In genomic region chrX:133046601-133047000, GRCh38 we compare ENCODE assay signal across 8 cellular contexts. TPM values are rescaled to one million over a fixed set of nuclear protein-coding genes. Genes with fewer than 3 reads are reported as not detected.
"Had no signal": no experiment of that assay in that cellular context is flagged by ENCODE, and none has a peak within 500 bp of the region (broad histone marks: within the 10 kb centered on the region; RNA-seq: fewer than 3 reads in every experiment).

No MANE protein-coding gene starts in this region.

- H3K4me3 ChIP-seq: GM23338 had no signal

- H3K27ac ChIP-seq: HL-60, KMS-11 had no signal

- DNase-seq: H9, HFFc6 had no signal

RNA-seq across cellular contexts. Expression of gene USP26, which starts 50.3 kb away (rescaled TPM):
- total RNA-seq: GM23338, H1, H9, HepG2, HFFc6 had no signal
- polyA plus RNA-seq: GM23338, H1, HepG2, IgD-negative memory B cell had no signal
